9 cellular contexts compared by ENCODE assay signal in the genomic region with DNA sequence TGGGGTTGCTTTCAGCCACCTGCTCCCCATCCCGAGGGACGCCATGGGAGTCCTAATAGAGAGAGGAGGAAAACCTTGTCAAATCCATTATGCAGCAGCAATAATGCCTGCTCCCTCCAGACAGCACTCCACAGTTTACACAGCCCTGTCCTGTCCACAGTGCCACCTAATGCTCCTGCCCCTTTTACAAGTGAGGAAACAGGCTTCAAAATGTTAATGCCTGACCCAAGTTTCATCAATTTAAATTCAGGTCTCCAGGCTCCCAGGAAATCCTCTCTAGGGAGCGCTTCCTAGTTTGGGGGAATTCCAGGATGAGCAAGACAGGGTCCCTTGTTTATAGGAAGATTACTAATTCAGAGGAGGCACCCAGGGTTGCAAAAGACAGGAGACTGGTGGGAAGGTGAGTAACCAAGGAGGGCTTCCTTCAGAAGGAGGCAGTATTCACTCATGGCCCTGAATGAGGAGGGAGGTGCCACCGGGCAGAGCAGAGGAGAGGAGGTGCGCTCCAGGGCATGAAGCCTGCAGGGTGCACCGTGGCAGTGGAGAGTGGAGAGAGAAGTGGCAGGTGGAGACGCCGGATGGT. TPM values are rescaled to one million over a fixed set of nuclear protein-coding genes. Genes with fewer than 3 reads are reported as not detected.
A peak's percentile ranks its signal among the peaks of the same experiment; 100 is the strongest.
DNase-seq lines count a peak whose midpoint lies in the region; ATAC-seq and TF ChIP-seq lines count a peak whose summit lies in the region.
"Had no signal": no experiment of that assay in that cellular context is flagged by ENCODE, and none has a peak within 500 bp of the region (broad histone marks: within the 10 kb centered on the region; RNA-seq: fewer than 3 reads in every experiment).

No MANE protein-coding gene starts in this region.

- no peak for TF ChIP-seq CTCF in Calu3 (IDR thresholded peaks at IDR 0.05; ENCODE audit: unreplicated experiment)
- TF ChIP-seq CTCF in brain microvascular endothelial cell (IDR thresholded peaks at IDR 0.05; ENCODE audit: low read depth, low read length, missing control alignments), result no peak
- TF ChIP-seq CTCF in nephron progenitor cell (IDR thresholded peaks at IDR 0.05), result no peak

- H3K4me1 Mint-ChIP-seq in Calu3 (ENCODE audit: low read depth, unreplicated experiment) (peaks cover 15% of the 10 kb centered on the region), nephron progenitor cell (peaks cover 62% of the 10 kb centered on the region)

- H3K27ac ChIP-seq in HUES64 (ENCODE audit: low read depth, low read length) (no peak overlapping the region), brain microvascular endothelial cell (no peak overlapping the region)

- peaks cover 24% of the 10 kb centered on the region for H3K36me3 Mint-ChIP-seq in Calu3 (ENCODE audit: insufficient read depth, unreplicated experiment)
- H3K36me3 Mint-ChIP-seq in nephron progenitor cell (ENCODE audit: low read depth), result peaks cover 56% of the 10 kb centered on the region

- peaks cover 55% of the 10 kb centered on the region for H3K36me3 ChIP-seq in HUES64 (ENCODE audit: insufficient read depth, low read length)
- H3K36me3 ChIP-seq in brain microvascular endothelial cell (replicated peaks), result peaks cover 15% of the 10 kb centered on the region

- WGBS in HUES64, result 63% methylated on average over 6 of the region's 8 CpGs

- intact Hi-C loops in Calu3 (cut with micrococcal nuclease; ENCODE audit: unreplicated experiment), result no loop called here

- H3K9me3 Mint-ChIP-seq in Calu3 (ENCODE audit: low read depth, unreplicated experiment), result no peaks in the 10 kb centered on the region
- H3K9me3 Mint-ChIP-seq in nephron progenitor cell, result no peaks in the 10 kb centered on the region
- H3K9me3 Mint-ChIP-seq: activated naive CD4-positive, alpha-beta T cell treated with anti-CD3 and anti-CD28 coated beads, Interleukin-2, amount 50 U/mL, for 72 hours had no signal

- DNase-seq in Calu3 (no peak), brain microvascular endothelial cell (peak; percentile 18), nephron progenitor cell (no peak), NCI-H187 treated with DMSO at 0.1 percent for 48 hours (lab: John Stamatoyannopoulos, UW) (no peak)

- peaks cover 4% of the 10 kb centered on the region; the same call in 1 of the 2 replicates for H3K27me3 ChIP-seq in HUES64 (ENCODE audit: insufficient read depth, low read length)
- no peaks in the 10 kb centered on the region for H3K27me3 ChIP-seq in brain microvascular endothelial cell (replicated peaks)

- H3K27ac Mint-ChIP-seq in Calu3 (ENCODE audit: unreplicated experiment) (no peak overlapping the region), nephron progenitor cell (no peak overlapping the region)
- H3K27ac Mint-ChIP-seq: activated naive CD4-positive, alpha-beta T cell treated with anti-CD3 and anti-CD28 coated beads, Interleukin-2, amount 50 U/mL, for 72 hours had no signal

- H3K4me3 Mint-ChIP-seq in Calu3 (ENCODE audit: low read depth, unreplicated experiment) (peak overlapping the region; percentile 82), nephron progenitor cell (peak overlapping the region; percentile 97)

- TSS peak; percentile 13 for BruUV-seq in Calu3 (replicated peaks; lab: Mats Ljungman, UMichigan)

- CTCF ChIA-PET in Calu3 (lab: Charles Lee), result no interaction called here

- H3K9me3 ChIP-seq in HUES64 (ENCODE audit: insufficient read depth, low read depth, low read length), result no peaks in the 10 kb centered on the region

- in situ Hi-C loops in brain microvascular endothelial cell (cut with HindIII; ENCODE audit: low pct_ligation_motif_present, low sequenced_read_pairs), result no loop called here

- 0 out of 2 replicates have a peak overlapping the region, but pooled peaks have one; percentile 82 for H3K9ac ChIP-seq in HUES64 (ENCODE audit: low read depth, low read length)

- ATAC-seq in GM21737 (IDR thresholded peaks at IDR 0.05; ENCODE audit: unreplicated experiment), result no peak
- ATAC-seq in GM21576 (IDR thresholded peaks at IDR 0.05; ENCODE audit: unreplicated experiment), result no peak
- no peak for ATAC-seq in GM21367 (IDR thresholded peaks at IDR 0.05; ENCODE audit: unreplicated experiment)

- H3K4me3 ChIP-seq in HUES64 (ENCODE audit: low read length) (peak overlapping the region; percentile 86), brain microvascular endothelial cell (ENCODE audit: low read depth, low read length) (peak overlapping the region; percentile 66)

- peaks cover 6% of the 10 kb centered on the region for H3K4me1 ChIP-seq in HUES64 (ENCODE audit: insufficient read depth, low read length)

- no peaks in the 10 kb centered on the region for H3K27me3 Mint-ChIP-seq in Calu3 (ENCODE audit: unreplicated experiment)
- peaks cover 8% of the 10 kb centered on the region for H3K27me3 Mint-ChIP-seq in nephron progenitor cell (ENCODE audit: low read depth, poor library complexity)

RNA-seq across cellular contexts. Expression of a gene that starts 1.5 kb away (rescaled TPM):
- total RNA-seq in Calu3 (2022), result 105 and 116 TPM in 2 replicates
- polyA plus RNA-seq in HUES64 (2013, experiment 1 of 2), result 73.4 TPM
- polyA plus RNA-seq in HUES64 (2013, experiment 2 of 2), result 73.1 TPM

RNA-seq across cellular contexts. Expression of a gene that starts 11.8 kb away (rescaled TPM):
- 71.2 and 78.1 TPM in 2 replicates for total RNA-seq in Calu3 (2022)
- polyA plus RNA-seq in HUES64 (2013, experiment 1 of 2), result 46.1 TPM
- polyA plus RNA-seq in HUES64 (2013, experiment 2 of 2), result 48.6 TPM

RNA-seq across cellular contexts. Expression of a gene that starts 19.4 kb away (rescaled TPM):
- total RNA-seq in Calu3 (2022), result 128 and 129 TPM in 2 replicates
- polyA plus RNA-seq in HUES64 (2013, experiment 1 of 2), result 121 TPM
- 102 TPM for polyA plus RNA-seq in HUES64 (2013, experiment 2 of 2)

RNA-seq across cellular contexts. Expression of a gene that starts 26.2 kb away (rescaled TPM):
- total RNA-seq in Calu3 (2022), result 6.8 and 12.4 TPM in 2 replicates
- 15.9 TPM for polyA plus RNA-seq in HUES64 (2013, experiment 1 of 2)
- polyA plus RNA-seq in HUES64 (2013, experiment 2 of 2), result 19.1 TPM

RNA-seq across cellular contexts. Expression of a gene that starts 45.7 kb away (rescaled TPM):
- total RNA-seq in Calu3 (2022), result 0.26 and 0.34 TPM in 2 replicates
- not detected for polyA plus RNA-seq in HUES64 (2013, experiment 1 of 2)
- 0.13 TPM for polyA plus RNA-seq in HUES64 (2013, experiment 2 of 2)
